In the genomic region with DNA sequence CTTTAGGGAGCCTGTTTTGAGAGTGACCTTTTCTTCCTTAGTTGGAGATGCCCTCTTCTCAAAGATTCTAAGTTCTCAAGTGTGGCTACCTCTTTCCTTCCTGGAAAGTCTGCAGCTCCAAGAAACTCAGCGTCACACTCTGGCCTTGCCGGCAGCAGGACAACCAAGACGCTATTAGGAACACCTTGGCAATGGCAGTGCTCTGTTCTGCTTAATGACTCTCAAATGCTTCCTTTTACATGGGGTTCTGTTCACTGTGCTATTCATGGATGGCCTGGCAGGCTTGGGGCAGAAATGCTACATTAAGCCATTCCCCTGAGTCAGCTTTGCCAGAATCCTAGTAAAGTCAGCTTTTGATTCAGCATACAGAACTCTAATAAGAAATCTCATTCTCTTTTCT, we compare ENCODE assay signal across 27 cellular contexts. TPM values are rescaled to one million over a fixed set of nuclear protein-coding genes. Genes with fewer than 3 reads are reported as not detected.
"Had no signal": no experiment of that assay in that cellular context is flagged by ENCODE, and none has a peak within 500 bp of the region (broad histone marks: within the 10 kb centered on the region; RNA-seq: fewer than 3 reads in every experiment).

No MANE protein-coding gene starts in this region.

- H3K9me3 ChIP-seq: gastrocnemius medialis, pancreas, sigmoid colon, SJCRH30, stomach, suprapubic skin had no signal

- H3K4me3 ChIP-seq: gastrocnemius medialis, lung, pancreas, sigmoid colon, SJCRH30, smooth muscle cell, stomach, suprapubic skin had no signal

- ATAC-seq: activated T-cell treated with anti-CD3 and anti-CD28 coated beads, Interleukin-2, amount 50 U/mL, for 4 hours; esophagus mucosa; gastrocnemius medialis; left lobe of liver; natural killer cell treated with Interleukin-12 subunit alpha and Interleukin-12 subunit beta and Interleukin-15 and Interleukin-18, amount 100 ng/mL, for 72 hours; stimulated activated memory B cell treated with anti-CD40 and anti-IgM and Interleukin-4, amounts not matched to agents 10 μg/mL and 1 μg/mL and 100 μg/mL, for 72 hours; WTC11 had no signal

- H3K4me1 Mint-ChIP-seq: activated naive CD8-positive, alpha-beta T cell treated with anti-CD3 and anti-CD28 coated beads, Interleukin-2, amount 10 ng/mL, durations not matched to agents 7 days and 5 days; stimulated activated memory B cell treated with anti-CD40 and anti-IgM and Interleukin-4, amounts not matched to agents 10 μg/mL and 1 μg/mL and 100 μg/mL, for 72 hours; WTC11 had no signal

- H3K27me3 ChIP-seq: gastrocnemius medialis, pancreas, sigmoid colon, SJCRH30, stomach, suprapubic skin had no signal

- H3K27me3 Mint-ChIP-seq: activated naive CD8-positive, alpha-beta T cell treated with anti-CD3 and anti-CD28 coated beads, Interleukin-2, amount 10 ng/mL, durations not matched to agents 7 days and 5 days; natural killer cell treated with Interleukin-12 subunit alpha and Interleukin-12 subunit beta and Interleukin-15 and Interleukin-18, amount 100 ng/mL, for 72 hours; stimulated activated memory B cell treated with anti-CD40 and anti-IgM and Interleukin-4, amounts not matched to agents 10 μg/mL and 1 μg/mL and 100 μg/mL, for 72 hours; type B pancreatic cell had no signal

- H3K27ac ChIP-seq: gastrocnemius medialis, pancreas, sigmoid colon, SJCRH30, stomach, suprapubic skin had no signal

- DNase-seq: activated CD4-positive, alpha-beta T cell treated with anti-CD3 and anti-CD28 coated beads, Interleukin-2, amount 50 U/mL, for 48 hours; activated CD8-positive, alpha-beta memory T cell treated with anti-CD3 and anti-CD28 coated beads, Interleukin-2, amount 50 U/mL, for 48 hours; activated naive CD4-positive, alpha-beta T cell treated with anti-CD3 and anti-CD28 coated beads for 36 hours; activated naive CD8-positive, alpha-beta T cell treated with anti-CD3 and anti-CD28 coated beads, Interleukin-2, amount 10 ng/mL, durations not matched to agents 7 days and 5 days; activated T-cell treated with anti-CD3 and anti-CD28 coated beads, Interleukin-2, amount 50 U/mL, for 4 hours; dermis blood vessel endothelial cell; effector CD8-positive, alpha-beta T cell; gastrocnemius medialis; islet precursor cell; pancreas; sigmoid colon; SJCRH30; stimulated activated CD4-positive, alpha-beta T cell treated with anti-CD3 and anti-CD28 coated beads, Interleukin-15, amount 100 ng/mL, for 24 hours; stomach; T-helper 1 cell; T1000 had no signal

- H3K4me1 ChIP-seq: SJCRH30, suprapubic skin had no signal

- H3K4me3 Mint-ChIP-seq: activated naive CD4-positive, alpha-beta T cell treated with anti-CD3 and anti-CD28 coated beads for 36 hours; activated naive CD8-positive, alpha-beta T cell treated with anti-CD3 and anti-CD28 coated beads, Interleukin-2, amount 10 ng/mL, durations not matched to agents 7 days and 5 days; activated T-cell treated with anti-CD3 and anti-CD28 coated beads, Interleukin-2, amount 50 U/mL, for 4 hours; natural killer cell treated with Interleukin-12 subunit alpha and Interleukin-12 subunit beta and Interleukin-15 and Interleukin-18, amount 100 ng/mL, for 72 hours; stimulated activated memory B cell treated with anti-CD40 and anti-IgM and Interleukin-4, amounts not matched to agents 10 μg/mL and 1 μg/mL and 100 μg/mL, for 72 hours; type B pancreatic cell; WTC11 had no signal

- H3K27ac Mint-ChIP-seq: activated naive CD4-positive, alpha-beta T cell treated with anti-CD3 and anti-CD28 coated beads for 36 hours; activated naive CD8-positive, alpha-beta T cell treated with anti-CD3 and anti-CD28 coated beads, Interleukin-2, amount 10 ng/mL, durations not matched to agents 7 days and 5 days; activated T-helper 2 cell treated with anti-CD3 and anti-CD28 coated beads, Interferon-gamma antibody, Interleukin-2, Interleukin-4, amounts not matched to agents 10 μg/mL and 5 μg/mL and 100 μg/mL, durations not matched to agents 14 hours and 24 hours and 36 hours; natural killer cell treated with Interleukin-12 subunit alpha and Interleukin-12 subunit beta and Interleukin-15 and Interleukin-18, amount 100 ng/mL, for 72 hours; stimulated activated memory B cell treated with anti-CD40 and anti-IgM and Interleukin-4, amounts not matched to agents 10 μg/mL and 1 μg/mL and 100 μg/mL, for 72 hours; type B pancreatic cell; WTC11 had no signal

- H3K9me3 Mint-ChIP-seq: activated naive CD4-positive, alpha-beta T cell treated with anti-CD3 and anti-CD28 coated beads for 36 hours; activated naive CD8-positive, alpha-beta T cell treated with anti-CD3 and anti-CD28 coated beads, Interleukin-2, amount 10 ng/mL, durations not matched to agents 7 days and 5 days; activated T-cell treated with anti-CD3 and anti-CD28 coated beads, Interleukin-2, amount 50 U/mL, for 4 hours; activated T-helper 2 cell treated with anti-CD3 and anti-CD28 coated beads, Interferon-gamma antibody, Interleukin-2, Interleukin-4, amounts not matched to agents 10 μg/mL and 5 μg/mL and 100 μg/mL, durations not matched to agents 14 hours and 24 hours and 36 hours; natural killer cell treated with Interleukin-12 subunit alpha and Interleukin-12 subunit beta and Interleukin-15 and Interleukin-18, amount 100 ng/mL, for 72 hours; stimulated activated memory B cell treated with anti-CD40 and anti-IgM and Interleukin-4, amounts not matched to agents 10 μg/mL and 1 μg/mL and 100 μg/mL, for 72 hours; type B pancreatic cell; WTC11 had no signal

- H3K36me3 ChIP-seq: SJCRH30 had no signal

RNA-seq across cellular contexts. Expression of a gene that starts 25.9 kb away (rescaled TPM):
- total RNA-seq: dermis blood vessel endothelial cell, endothelial cell of umbilical vein, gastrocnemius medialis, sigmoid colon had no signal

RNA-seq across cellular contexts. Expression of a gene that starts 41.3 kb away (rescaled TPM):
- total RNA-seq: gastrocnemius medialis had no signal
